Comparison of ENCODE assay signal across 12 cellular contexts in genomic region chr5:15383469-15383868, GRCh38.
DNase-seq lines count a peak whose midpoint lies in the region; ATAC-seq and TF ChIP-seq lines count a peak whose summit lies in the region.
"Had no signal": no experiment of that assay in that cellular context is flagged by ENCODE, and none has a peak within 500 bp of the region (broad histone marks: within the 10 kb centered on the region; RNA-seq: fewer than 3 reads in every experiment).

No MANE protein-coding gene starts in this region.

- no peak for TF ChIP-seq POLR2A in tibial nerve (IDR thresholded peaks at IDR 0.05)

- H3K27me3 ChIP-seq in tibial nerve: no peaks in the 10 kb centered on the region
- H3K27me3 ChIP-seq: BLaER1 had no signal

- H3K4me3 ChIP-seq in fibroblast of the aortic adventitia (ENCODE audit: low read depth, low read length) (no peak overlapping the region), tibial nerve (no peak overlapping the region)
- H3K4me3 ChIP-seq: BLaER1, K562 had no signal

- TF ChIP-seq CTCF in RWPE1 (conservative IDR thresholded peaks at IDR 0.05; ENCODE audit: low read depth): peak; percentile 38
- peak; percentile 68 for TF ChIP-seq CTCF in fibroblast of the aortic adventitia (IDR thresholded peaks at IDR 0.05; ENCODE audit: insufficient read depth, low read length)
- TF ChIP-seq CTCF in tibial nerve (IDR thresholded peaks at IDR 0.05): peak in 4 of 5 experiments; percentile 16 to 48 (median 29)

- no peaks in the 10 kb centered on the region for H3K36me3 ChIP-seq in tibial nerve
- H3K36me3 ChIP-seq: BLaER1 had no signal

- POLR2A ChIA-PET in RWPE1 (lab: Yijun Ruan, JAX; ENCODE audit: low non-redundant PET): no interaction called here

- DNase-seq in SIG-M5 treated with dmso at 0.1 percent for 504 hours (lab: John Stamatoyannopoulos, UW; ENCODE audit: unreplicated experiment) (peak; percentile 13), SIG-M5 (lab: John Stamatoyannopoulos, UW) (no peak), RWPE1 (ENCODE audit: low spot score) (no peak), fibroblast of the aortic adventitia (ENCODE audit: low read depth) (peak; percentile 37), tibial nerve (ENCODE audit: low spot score in 2 of 2) (no peak), posterior cingulate gyrus (no peak), posterior vena cava (ENCODE audit: low spot score) (no peak)
- DNase-seq: activated B cell treated with CpG ODN at 0.5 μM for 24 hours had no signal

- ATAC-seq in HG03175 (IDR thresholded peaks at IDR 0.05; ENCODE audit: unreplicated experiment): no peak
- ATAC-seq: K562 had no signal

- CTCF ChIA-PET in RWPE1 (lab: Yijun Ruan, JAX): no interaction called here

- WGBS in tibial nerve, 2 donors: 63 to 72% methylated on average over 1 of the region's 1 CpG

- intact Hi-C loops in posterior cingulate gyrus (cut with DNase I) (loop anchor here (5.0 kb wide), 1 partner anchor 409 kb away; no protein-coding TSS in a partner anchor), posterior vena cava (cut with DNase I) (no loop called here)

- no peak for TF ChIP-seq EP300 in tibial nerve (IDR thresholded peaks at IDR 0.05)

- H3K27ac ChIP-seq in RWPE1 (no peak overlapping the region), tibial nerve (no peak overlapping the region)
- H3K27ac ChIP-seq: BLaER1, parathyroid adenoma had no signal

- no peaks in the 10 kb centered on the region for H3K4me1 ChIP-seq in tibial nerve
- H3K4me1 ChIP-seq: BLaER1, parathyroid adenoma had no signal

- H3K9me3 ChIP-seq in tibial nerve: no peaks in the 10 kb centered on the region
- H3K9me3 ChIP-seq: BLaER1 had no signal

Comparison
In these comparisons a context has a peak if more than half of its experiments do, and no peak if none do; other contexts are left out.
1. DNase-seq: peak in SIG-M5 treated with dmso at 0.1 percent for 504 hours (single experiment) and fibroblast of the aortic adventitia (single experiment); none in SIG-M5 (single experiment), RWPE1 (single experiment), tibial nerve (0 of 2), posterior cingulate gyrus (0 of 10) and posterior vena cava (single experiment).
2. Peak in every context shown above with its lines, with median percentiles within 50 percentile points of each other: CTCF ChIP-seq.